8 cellular contexts compared by ENCODE assay signal in genomic region chr1:221740260-221740830, GRCh38. TPM values are rescaled to one million over a fixed set of nuclear protein-coding genes. Genes with fewer than 3 reads are reported as not detected.
DNase-seq lines count a peak whose midpoint lies in the region; TF ChIP-seq lines count a peak whose summit lies in the region.

No MANE protein-coding gene starts in this region.

- CTCF ChIA-PET in RWPE1 (lab: Yijun Ruan, JAX) (interaction anchor here (1.2 to 2.7 kb wide), 5 partner anchors 32 to 715 kb away, joined by 4 to 21 read pairs (median 5); no protein-coding TSS in a partner anchor), HEK293T (lab: Yijun Ruan, JAX) (no interaction called here)

- peaks cover 10% of the 10 kb centered on the region for H3K27me3 Mint-ChIP-seq in mesothelial cell of epicardium (ENCODE audit: low read depth)

- POLR2A ChIA-PET in RWPE1 (lab: Yijun Ruan, JAX; ENCODE audit: low non-redundant PET) (interaction anchor here (0.5 kb wide), 1 partner anchor 135 kb away, joined by 4 read pairs; no protein-coding TSS in a partner anchor), HEK293T (lab: Yijun Ruan, JAX) (interaction anchor here (1.1 to 2.7 kb wide), 2 partner anchors 21 to 50 kb away, joined by 3 to 25 read pairs; no protein-coding TSS in a partner anchor)

- no peaks in the 10 kb centered on the region for H3K36me3 Mint-ChIP-seq in mesothelial cell of epicardium

- H3K27me3 ChIP-seq in iPS-15b (ENCODE audit: control insufficient read depth, insufficient read depth, low read length) (peaks cover 13% of the 10 kb centered on the region), subcutaneous abdominal adipose tissue (ENCODE audit: control insufficient read depth in 5 of 5, insufficient read depth in 4 of 5, low read length in 5 of 5) (no peaks in the 10 kb centered on the region)

- H3K4me3 Mint-ChIP-seq in mesothelial cell of epicardium = no peak overlapping the region

- peak overlapping the region; percentile 5 for H3K9ac ChIP-seq in iPS-15b (ENCODE audit: low read depth, low read length)
- H3K9ac ChIP-seq in subcutaneous abdominal adipose tissue (ENCODE audit: low read length in 5 of 5) = peak overlapping the region; percentile 75 to 92 (median 89)

- no peaks in the 10 kb centered on the region for H3K9me3 ChIP-seq in iPS-15b (ENCODE audit: control insufficient read depth, insufficient read depth, low read length)
- no peaks in the 10 kb centered on the region for H3K9me3 ChIP-seq in subcutaneous abdominal adipose tissue (ENCODE audit: control insufficient read depth in 5 of 5, low read length in 5 of 5)

- DNase-seq in DMS 273 (lab: John Stamatoyannopoulos, UW; ENCODE audit: unreplicated experiment) (peak; percentile 53), DMS 273 treated with DMSO at 0.1 percent for 48 hours (lab: John Stamatoyannopoulos, UW) (no peak), RWPE1 (ENCODE audit: low spot score) (no peak), mesothelial cell of epicardium (ENCODE audit: low spot score in 2 of 2, unreplicated experiment in 2 of 2) (no peak), NCI-H2081 treated with DMSO at 0.1 percent for 48 hours (lab: John Stamatoyannopoulos, UW) (no peak), HEK293T (ENCODE audit: extremely low spot score) (no peak)

- TF ChIP-seq CTCF in RWPE1 (conservative IDR thresholded peaks at IDR 0.05; ENCODE audit: low read depth) (no peak), mesothelial cell of epicardium (IDR thresholded peaks at IDR 0.05; ENCODE audit: unreplicated experiment) (no peak)

- H3K9me3 Mint-ChIP-seq in mesothelial cell of epicardium = no peaks in the 10 kb centered on the region

- H3K27ac Mint-ChIP-seq in mesothelial cell of epicardium = no peak overlapping the region

- H3K4me1 Mint-ChIP-seq in mesothelial cell of epicardium = peaks cover 12% of the 10 kb centered on the region

- H3K36me3 ChIP-seq in iPS-15b (ENCODE audit: control insufficient read depth, insufficient read depth, low read length) (peaks cover 12% of the 10 kb centered on the region), subcutaneous abdominal adipose tissue (ENCODE audit: control insufficient read depth in 5 of 5, insufficient read depth in 5 of 5, low read length in 5 of 5) (peaks cover 0 to 21% (median 9%) of the 10 kb centered on the region in 5 donors)

- peak overlapping the region; percentile 99 for H3K27ac ChIP-seq in RWPE1
- no peak overlapping the region for H3K27ac ChIP-seq in subcutaneous abdominal adipose tissue (ENCODE audit: low read depth, low read length)

- H3K4me3 ChIP-seq in iPS-15b (ENCODE audit: low read depth, low read length) (peak overlapping the region; percentile 94), subcutaneous abdominal adipose tissue (ENCODE audit: low read depth in 1 of 5, low read length in 5 of 5) (peak overlapping the region; percentile 90 to 100 (median 94))

- H3K4me1 ChIP-seq in iPS-15b (ENCODE audit: control insufficient read depth, insufficient read depth, low read length) = peaks cover 13% of the 10 kb centered on the region
- H3K4me1 ChIP-seq in subcutaneous abdominal adipose tissue (ENCODE audit: control insufficient read depth in 5 of 5, insufficient read depth in 5 of 5, low read length in 5 of 5) = peaks cover 3 to 71% (median 64%) of the 10 kb centered on the region in 5 donors

TF ChIP-seq in HEK293T, 16 proteins besides CTCF, POLR2A, EP300 and RAD21:
- no peak for TF ChIP-seq NFRKB (IDR thresholded peaks at IDR 0.05)
- TF ChIP-seq SUZ12 (IDR thresholded peaks at IDR 0.05) = no peak
- no peak for TF ChIP-seq CTBP1 (IDR thresholded peaks at IDR 0.05; ENCODE audit: borderline replicate concordance)
- TF ChIP-seq, protein P1, sequence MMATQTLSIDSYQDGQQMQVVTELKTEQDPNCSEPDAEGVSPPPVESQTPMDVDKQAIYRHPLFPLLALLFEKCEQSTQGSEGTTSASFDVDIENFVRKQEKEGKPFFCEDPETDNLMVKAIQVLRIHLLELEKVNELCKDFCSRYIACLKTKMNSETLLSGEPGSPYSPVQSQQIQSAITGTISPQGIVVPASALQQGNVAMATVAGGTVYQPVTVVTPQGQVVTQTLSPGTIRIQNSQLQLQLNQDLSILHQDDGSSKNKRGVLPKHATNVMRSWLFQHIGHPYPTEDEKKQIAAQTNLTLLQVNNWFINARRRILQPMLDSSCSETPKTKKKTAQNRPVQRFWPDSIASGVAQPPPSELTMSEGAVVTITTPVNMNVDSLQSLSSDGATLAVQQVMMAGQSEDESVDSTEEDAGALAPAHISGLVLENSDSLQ (IDR thresholded peaks at IDR 0.05) = no peak
- no peak for TF ChIP-seq ARNT (IDR thresholded peaks at IDR 0.05)
- no peak for TF ChIP-seq SP1 (IDR thresholded peaks at IDR 0.05)
- no peak for TF ChIP-seq L3MBTL2 (conservative IDR thresholded peaks at IDR 0.05)
- TF ChIP-seq LEF1 (IDR thresholded peaks at IDR 0.05; ENCODE audit: borderline replicate concordance) = no peak
- no peak for TF ChIP-seq ZNF384 (IDR thresholded peaks at IDR 0.05)
- no peak for TF ChIP-seq FOXK2 (IDR thresholded peaks at IDR 0.05)
- no peak for TF ChIP-seq TARDBP (IDR thresholded peaks at IDR 0.05)
- TF ChIP-seq ELF4 (IDR thresholded peaks at IDR 0.05) = no peak
- TF ChIP-seq FOXA1 (IDR thresholded peaks at IDR 0.05) = no peak
- TF ChIP-seq HDGF (IDR thresholded peaks at IDR 0.05; ENCODE audit: borderline replicate concordance) = no peak
- TF ChIP-seq FOXM1 (IDR thresholded peaks at IDR 0.05; ENCODE audit: borderline replicate concordance) = no peak
- no peak for TF ChIP-seq BHLHE40 (IDR thresholded peaks at IDR 0.05; ENCODE audit: borderline replicate concordance)

RNA-seq across cellular contexts. Expression of gene DUSP10, which starts 1.5 kb away (rescaled TPM):
- total RNA-seq in mesothelial cell of epicardium = 3.5 to 4.0 TPM (median 3.7 TPM) in 3 replicates
